ENCODE assay signal across 9 cellular contexts in the genomic region with DNA sequence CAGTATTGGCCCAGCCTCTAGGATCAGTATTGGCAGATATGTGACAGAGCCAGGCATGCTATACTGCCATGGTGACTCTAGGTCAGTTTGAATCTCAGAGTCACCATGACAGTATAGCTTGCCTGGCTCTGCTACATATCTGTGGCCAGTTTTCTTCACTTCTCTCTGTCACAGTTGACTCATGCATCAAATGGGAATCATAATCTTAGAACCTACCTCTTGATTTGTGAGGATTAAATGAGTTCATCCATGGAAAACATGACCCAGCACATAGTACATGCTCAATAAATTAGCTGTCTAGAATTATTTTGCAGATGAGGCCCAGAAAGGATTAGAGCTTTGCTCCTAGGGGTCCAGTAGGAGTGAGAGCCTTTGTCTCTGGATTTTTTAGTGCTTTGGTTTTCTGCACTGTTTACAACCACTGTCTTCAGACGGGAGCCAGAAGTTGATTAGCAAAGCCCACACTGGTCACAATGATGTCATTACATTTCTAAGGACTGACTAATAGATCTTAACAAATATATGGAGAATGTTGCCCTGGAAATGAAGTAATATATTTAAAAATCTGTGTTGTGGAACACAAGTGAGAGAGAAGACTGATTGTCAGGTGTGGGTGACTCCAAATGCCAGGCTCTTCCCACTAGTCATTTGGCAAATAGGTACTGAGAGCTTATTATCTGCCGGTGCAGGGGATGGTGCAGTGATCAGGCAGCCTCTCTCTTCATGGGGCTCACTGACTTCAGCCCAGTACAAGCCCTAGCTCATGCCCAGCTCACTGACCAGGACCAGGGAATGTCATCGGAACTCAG.
DNase-seq lines count a peak whose midpoint lies in the region; ATAC-seq, FAIRE-seq and TF ChIP-seq lines count a peak whose summit lies in the region.
"Had no signal": no experiment of that assay in that cellular context is flagged by ENCODE, and none has a peak within 500 bp of the region (broad histone marks: within the 10 kb centered on the region; RNA-seq: fewer than 3 reads in every experiment).

No MANE protein-coding gene starts in this region.

- ATAC-seq in gastroesophageal sphincter (peak; percentile 87), gastrocnemius medialis (peak; percentile 76 to 81)

- 51 to 56% methylated on average over 3 of the region's 3 CpGs for WGBS in gastroesophageal sphincter (ENCODE audit: low coverage in 1 of 2), 2 donors

- H3K27me3 ChIP-seq in gastroesophageal sphincter (no peaks in the 10 kb centered on the region), gastrocnemius medialis (no peaks in the 10 kb centered on the region)

- no peak for FAIRE-seq in D721Med (lab: Jason Lieb, UNC)

- no peaks in the 10 kb centered on the region for H3K9me3 ChIP-seq in gastroesophageal sphincter
- no peaks in the 10 kb centered on the region for H3K9me3 ChIP-seq in gastrocnemius medialis

- no peak for TF ChIP-seq EP300 in gastroesophageal sphincter (IDR thresholded peaks at IDR 0.05)

- DNase-seq in HCEC 1CT = peak; percentile 97
- peak; percentile 99 for DNase-seq in amniotic epithelial cell (ENCODE audit: low read depth)
- no peak for DNase-seq in gastrocnemius medialis
- no peak for DNase-seq in CD1c-positive myeloid dendritic cell (ENCODE audit: extremely low spot score)
- DNase-seq in NCI-H2029 (lab: John Stamatoyannopoulos, UW) = no peak
- no peak for DNase-seq in D721Med (ENCODE audit: insufficient read length, low spot score)
- DNase-seq in effector CD4-positive, alpha-beta T cell = no peak

- H3K36me3 ChIP-seq in gastroesophageal sphincter (peaks cover 0 to 96% of the 10 kb centered on the region in 2 donors), gastrocnemius medialis (no peaks in the 10 kb centered on the region)

- in situ Hi-C loops in gastrocnemius medialis (cut with MboI; ENCODE audit: low sequenced_read_pairs in 4 of 4) = loop anchor here in 1 of 4 donors (10.0 kb wide), 1 partner anchor 65 kb away; no protein-coding TSS in a partner anchor

- H3K4me1 ChIP-seq in gastroesophageal sphincter (peaks cover 0 to 28% (median 5%) of the 10 kb centered on the region in 3 donors), gastrocnemius medialis (peaks cover 0 to 4% of the 10 kb centered on the region in 2 donors)

- intact Hi-C loops in gastrocnemius medialis (cut with DNase I; ENCODE audit: low total_unique reads) = no loop called here

- TF ChIP-seq POLR2A in gastroesophageal sphincter (IDR thresholded peaks at IDR 0.05) = no peak
- TF ChIP-seq POLR2A in gastrocnemius medialis (IDR thresholded peaks at IDR 0.05) = peak in 1 of 2 donors; percentile 11

- peak overlapping the region in 3 of 4 donors; percentile 61 to 69 (median 67) for H3K27ac ChIP-seq in gastroesophageal sphincter
- peak overlapping the region; percentile 48 to 65 (median 58) for H3K27ac ChIP-seq in gastrocnemius medialis
- H3K27ac ChIP-seq: KMS-11 had no signal

- TF ChIP-seq CTCF in gastroesophageal sphincter (IDR thresholded peaks at IDR 0.05) (no peak), gastrocnemius medialis (IDR thresholded peaks at IDR 0.05 in 4 of 5, conservative IDR thresholded peaks at IDR 0.05 in 1 of 5) (no peak), D721Med (IDR thresholded peaks at IDR 0.05; ENCODE audit: insufficient read depth, missing control alignments) (no peak)

- H3K4me3 ChIP-seq in gastroesophageal sphincter = no peak overlapping the region
- no peak overlapping the region for H3K4me3 ChIP-seq in gastrocnemius medialis

Comparison
In these comparisons a context has a peak if more than half of its experiments do, and no peak if none do; other contexts are left out.
1. DNase-seq: peak in HCEC 1CT (single experiment) and amniotic epithelial cell (single experiment); none in gastrocnemius medialis (0 of 2), CD1c-positive myeloid dendritic cell (single experiment), NCI-H2029 (single experiment), D721Med (single experiment) and effector CD4-positive, alpha-beta T cell (single experiment).